Comparison of ENCODE assay signal across 1 cellular context in the genomic region with DNA sequence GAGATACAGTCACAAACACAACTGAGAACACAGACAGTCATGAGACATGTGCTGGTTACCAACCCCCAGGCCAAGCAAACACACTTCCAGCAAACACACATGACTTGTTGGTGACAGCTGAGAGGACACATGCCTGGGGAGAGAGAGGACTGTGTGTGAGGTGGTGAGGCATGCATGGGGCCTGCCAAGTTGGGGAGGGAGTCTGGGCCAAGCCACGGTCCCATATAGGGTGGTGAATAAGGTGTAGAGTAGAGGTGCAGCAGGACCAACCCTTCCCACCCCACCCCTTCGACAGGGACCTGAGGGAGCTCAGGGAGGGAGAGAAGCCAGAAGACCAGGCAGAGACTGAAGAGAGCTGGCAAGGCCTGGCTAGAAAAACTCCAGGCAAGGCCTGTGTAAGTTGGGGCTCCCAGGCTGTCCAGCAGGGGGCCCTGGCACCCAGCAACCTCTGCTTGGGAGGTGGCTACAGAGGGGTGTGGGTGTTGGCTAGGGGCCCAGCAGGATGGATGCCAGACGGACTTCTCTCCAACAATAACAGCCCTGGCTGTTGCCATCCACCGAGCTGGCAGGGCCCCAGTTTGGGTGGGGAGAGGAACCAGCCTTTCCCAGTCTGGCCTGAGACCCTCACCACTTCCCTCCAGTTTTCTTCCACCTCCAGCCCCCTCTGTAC.
TF ChIP-seq lines count a peak whose summit lies in the region.

No MANE protein-coding gene starts in this region.

TF ChIP-seq in HepG2, 621 proteins besides CTCF, POLR2A, EP300 and RAD21 (continued from another document and continues in another):
- TF ChIP-seq, protein P1, sequence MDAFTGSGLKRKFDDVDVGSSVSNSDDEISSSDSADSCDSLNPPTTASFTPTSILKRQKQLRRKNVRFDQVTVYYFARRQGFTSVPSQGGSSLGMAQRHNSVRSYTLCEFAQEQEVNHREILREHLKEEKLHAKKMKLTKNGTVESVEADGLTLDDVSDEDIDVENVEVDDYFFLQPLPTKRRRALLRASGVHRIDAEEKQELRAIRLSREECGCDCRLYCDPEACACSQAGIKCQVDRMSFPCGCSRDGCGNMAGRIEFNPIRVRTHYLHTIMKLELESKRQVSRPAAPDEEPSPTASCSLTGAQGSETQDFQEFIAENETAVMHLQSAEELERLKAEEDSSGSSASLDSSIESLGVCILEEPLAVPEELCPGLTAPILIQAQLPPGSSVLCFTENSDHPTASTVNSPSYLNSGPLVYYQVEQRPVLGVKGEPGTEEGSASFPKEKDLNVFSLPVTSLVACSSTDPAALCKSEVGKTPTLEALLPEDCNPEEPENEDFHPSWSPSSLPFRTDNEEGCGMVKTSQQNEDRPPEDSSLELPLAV (CRISPR knock-in tag; conservative IDR thresholded peaks at IDR 0.05; ENCODE audit: low read depth) = no peak
- 0 out of 4 replicates have a peak, but pooled peaks of 1 of the 2 experiments have one; percentile 25 for TF ChIP-seq NR2F1 (CRISPR knock-in tag; IDR thresholded peaks at IDR 0.05)
- TF ChIP-seq ZNF143 (CRISPR knock-in tag; IDR thresholded peaks at IDR 0.05) = peak; percentile 35; the same call in 1 of the 2 replicates
- peak; percentile 5; the same call in 1 of the 2 replicates for TF ChIP-seq SALL2 (CRISPR knock-in tag; IDR thresholded peaks at IDR 0.05)
- 0 out of 2 replicates have a peak, but pooled peaks have one; percentile 29 for TF ChIP-seq ZSCAN9 (CRISPR knock-in tag; IDR thresholded peaks at IDR 0.05; ENCODE audit: borderline replicate concordance)
- TF ChIP-seq ZNF788 (CRISPR knock-in tag; IDR thresholded peaks at IDR 0.05; ENCODE audit: borderline replicate concordance) = peak; percentile 48; the same call in 1 of the 2 replicates
- 0 out of 2 replicates have a peak, but pooled peaks have one; percentile 48 for TF ChIP-seq KLF11 (CRISPR knock-in tag; IDR thresholded peaks at IDR 0.05)
- no peak for TF ChIP-seq ZNF841 (CRISPR knock-in tag; IDR thresholded peaks at IDR 0.05; ENCODE audit: borderline replicate concordance)
- TF ChIP-seq PRMT3 (CRISPR knock-in tag; IDR thresholded peaks at IDR 0.05; ENCODE audit: borderline replicate concordance, low read depth) = no peak
- TF ChIP-seq, protein P2, sequence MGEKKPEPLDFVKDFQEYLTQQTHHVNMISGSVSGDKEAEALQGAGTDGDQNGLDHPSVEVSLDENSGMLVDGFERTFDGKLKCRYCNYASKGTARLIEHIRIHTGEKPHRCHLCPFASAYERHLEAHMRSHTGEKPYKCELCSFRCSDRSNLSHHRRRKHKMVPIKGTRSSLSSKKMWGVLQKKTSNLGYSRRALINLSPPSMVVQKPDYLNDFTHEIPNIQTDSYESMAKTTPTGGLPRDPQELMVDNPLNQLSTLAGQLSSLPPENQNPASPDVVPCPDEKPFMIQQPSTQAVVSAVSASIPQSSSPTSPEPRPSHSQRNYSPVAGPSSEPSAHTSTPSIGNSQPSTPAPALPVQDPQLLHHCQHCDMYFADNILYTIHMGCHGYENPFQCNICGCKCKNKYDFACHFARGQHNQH (CRISPR knock-in tag; IDR thresholded peaks at IDR 0.05) = peak; percentile 80; the same call in 1 of the 2 replicates
- peak; percentile 47; the same call in 1 of the 2 replicates for TF ChIP-seq FOXA3 (CRISPR knock-in tag; IDR thresholded peaks at IDR 0.05)
- TF ChIP-seq, protein P3, sequence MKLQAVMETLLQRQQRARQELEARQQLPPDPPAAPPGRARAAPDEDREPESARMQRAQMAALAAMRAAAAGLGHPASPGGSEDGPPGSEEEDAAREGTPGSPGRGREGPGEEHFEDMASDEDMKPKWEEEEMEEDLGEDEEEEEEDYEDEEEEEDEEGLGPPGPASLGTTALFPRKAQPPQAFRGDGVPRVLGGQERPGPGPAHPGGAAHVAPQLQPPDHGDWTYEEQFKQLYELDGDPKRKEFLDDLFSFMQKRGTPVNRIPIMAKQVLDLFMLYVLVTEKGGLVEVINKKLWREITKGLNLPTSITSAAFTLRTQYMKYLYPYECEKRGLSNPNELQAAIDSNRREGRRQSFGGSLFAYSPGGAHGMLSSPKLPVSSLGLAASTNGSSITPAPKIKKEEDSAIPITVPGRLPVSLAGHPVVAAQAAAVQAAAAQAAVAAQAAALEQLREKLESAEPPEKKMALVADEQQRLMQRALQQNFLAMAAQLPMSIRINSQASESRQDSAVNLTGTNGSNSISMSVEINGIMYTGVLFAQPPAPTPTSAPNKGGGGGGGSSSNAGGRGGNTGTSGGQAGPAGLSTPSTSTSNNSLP (IDR thresholded peaks at IDR 0.05; ENCODE audit: low read depth, low read length) = 0 out of 2 replicates have a peak, but pooled peaks have one; percentile 25
- TF ChIP-seq HOXA7 (CRISPR knock-in tag; IDR thresholded peaks at IDR 0.05) = no peak
- TF ChIP-seq KLF13 (CRISPR knock-in tag; IDR thresholded peaks at IDR 0.05) = no peak
- TF ChIP-seq, protein P4, sequence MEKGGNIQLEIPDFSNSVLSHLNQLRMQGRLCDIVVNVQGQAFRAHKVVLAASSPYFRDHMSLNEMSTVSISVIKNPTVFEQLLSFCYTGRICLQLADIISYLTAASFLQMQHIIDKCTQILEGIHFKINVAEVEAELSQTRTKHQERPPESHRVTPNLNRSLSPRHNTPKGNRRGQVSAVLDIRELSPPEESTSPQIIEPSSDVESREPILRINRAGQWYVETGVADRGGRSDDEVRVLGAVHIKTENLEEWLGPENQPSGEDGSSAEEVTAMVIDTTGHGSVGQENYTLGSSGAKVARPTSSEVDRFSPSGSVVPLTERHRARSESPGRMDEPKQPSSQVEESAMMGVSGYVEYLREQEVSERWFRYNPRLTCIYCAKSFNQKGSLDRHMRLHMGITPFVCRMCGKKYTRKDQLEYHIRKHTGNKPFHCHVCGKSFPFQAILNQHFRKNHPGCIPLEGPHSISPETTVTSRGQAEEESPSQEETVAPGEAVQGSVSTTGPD (CRISPR knock-in tag; IDR thresholded peaks at IDR 0.05) = peak; percentile 18; the same call in 1 of the 2 replicates
- TF ChIP-seq NONO (IDR thresholded peaks at IDR 0.05) = no peak
- TF ChIP-seq NONO (CRISPR knock-in tag; conservative IDR thresholded peaks at IDR 0.05) = peak; percentile 76; the same call in 1 of the 2 replicates
- TF ChIP-seq, protein P5, sequence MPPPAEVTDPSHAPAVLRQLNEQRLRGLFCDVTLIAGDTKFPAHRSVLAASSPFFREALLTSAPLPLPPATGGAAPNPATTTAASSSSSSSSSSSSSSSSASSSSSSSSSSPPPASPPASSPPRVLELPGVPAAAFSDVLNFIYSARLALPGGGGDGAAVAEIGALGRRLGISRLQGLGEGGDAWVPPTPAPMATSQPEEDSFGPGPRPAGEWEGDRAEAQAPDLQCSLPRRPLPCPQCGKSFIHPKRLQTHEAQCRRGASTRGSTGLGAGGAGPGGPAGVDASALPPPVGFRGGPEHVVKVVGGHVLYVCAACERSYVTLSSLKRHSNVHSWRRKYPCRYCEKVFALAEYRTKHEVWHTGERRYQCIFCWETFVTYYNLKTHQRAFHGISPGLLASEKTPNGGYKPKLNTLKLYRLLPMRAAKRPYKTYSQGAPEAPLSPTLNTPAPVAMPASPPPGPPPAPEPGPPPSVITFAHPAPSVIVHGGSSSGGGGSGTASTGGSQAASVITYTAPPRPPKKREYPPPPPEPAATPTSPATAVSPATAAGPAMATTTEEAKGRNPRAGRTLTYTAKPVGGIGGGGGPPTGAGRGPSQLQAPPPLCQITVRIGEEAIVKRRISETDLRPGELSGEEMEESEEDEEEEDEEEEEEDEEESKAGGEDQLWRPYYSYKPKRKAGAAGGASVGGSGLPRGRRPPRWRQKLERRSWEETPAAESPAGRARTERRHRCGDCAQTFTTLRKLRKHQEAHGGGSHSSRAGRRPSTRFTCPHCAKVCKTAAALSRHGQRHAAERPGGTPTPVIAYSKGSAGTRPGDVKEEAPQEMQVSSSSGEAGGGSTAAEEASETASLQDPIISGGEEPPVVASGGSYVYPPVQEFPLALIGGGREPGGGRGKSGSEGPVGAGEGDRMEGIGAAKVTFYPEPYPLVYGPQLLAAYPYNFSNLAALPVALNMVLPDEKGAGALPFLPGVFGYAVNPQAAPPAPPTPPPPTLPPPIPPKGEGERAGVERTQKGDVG (CRISPR knock-in tag; IDR thresholded peaks at IDR 0.05; ENCODE audit: borderline replicate concordance) = peak; percentile 91; the same call in 1 of the 2 replicates
- TF ChIP-seq ZNF614 (CRISPR knock-in tag; IDR thresholded peaks at IDR 0.05; ENCODE audit: borderline replicate concordance) = 0 out of 2 replicates have a peak, but pooled peaks have one; percentile 40
- TF ChIP-seq ZNF317 (CRISPR knock-in tag; IDR thresholded peaks at IDR 0.05) = peak; percentile 59; the same call in 1 of the 2 replicates
- peak; percentile 95; the same call in 2 of the 3 replicates for TF ChIP-seq MXI1 (IDR thresholded peaks at IDR 0.05; ENCODE audit: borderline replicate concordance, low read depth, low read length)
- no peak for TF ChIP-seq GTF3A (CRISPR knock-in tag; conservative IDR thresholded peaks at IDR 0.05)
- TF ChIP-seq TCF12 (IDR thresholded peaks at IDR 0.05) = no peak
- no peak for TF ChIP-seq TCF12 (CRISPR knock-in tag; IDR thresholded peaks at IDR 0.05)
- no peak for TF ChIP-seq ZNF83 (CRISPR knock-in tag; IDR thresholded peaks at IDR 0.05; ENCODE audit: borderline replicate concordance)
- no peak for TF ChIP-seq TBL1XR1 (IDR thresholded peaks at IDR 0.05; ENCODE audit: borderline replicate concordance, low read length, partially characterized antibody)
- 0 out of 2 replicates have a peak, but pooled peaks have one; percentile 65 for TF ChIP-seq RXRB (CRISPR knock-in tag; IDR thresholded peaks at IDR 0.05; ENCODE audit: borderline replicate concordance)
- TF ChIP-seq FOXK1 (CRISPR knock-in tag; IDR thresholded peaks at IDR 0.05; ENCODE audit: borderline replicate concordance, low read depth) = peak; percentile 19; the same call in 1 of the 2 replicates
- TF ChIP-seq FOXC1 (CRISPR knock-in tag; IDR thresholded peaks at IDR 0.05; ENCODE audit: borderline replicate concordance) = peak; percentile 76; the same call in 1 of the 2 replicates
- 0 out of 2 replicates have a peak, but pooled peaks have one; percentile 26 for TF ChIP-seq ARHGAP35 (CRISPR knock-in tag; IDR thresholded peaks at IDR 0.05; ENCODE audit: borderline replicate concordance)
- TF ChIP-seq, protein P6, sequence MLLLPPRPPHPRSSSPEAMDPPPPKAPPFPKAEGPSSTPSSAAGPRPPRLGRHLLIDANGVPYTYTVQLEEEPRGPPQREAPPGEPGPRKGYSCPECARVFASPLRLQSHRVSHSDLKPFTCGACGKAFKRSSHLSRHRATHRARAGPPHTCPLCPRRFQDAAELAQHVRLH (CRISPR knock-in tag; IDR thresholded peaks at IDR 0.05; ENCODE audit: borderline replicate concordance, low read depth) = peak; percentile 69; the same call in 1 of the 2 replicates
- peak; percentile 85 for TF ChIP-seq ZFY (CRISPR knock-in tag; IDR thresholded peaks at IDR 0.05)
- peak; percentile 84 for TF ChIP-seq KAT8 (CRISPR knock-in tag; IDR thresholded peaks at IDR 0.05)
- TF ChIP-seq ZNF350 (CRISPR knock-in tag; IDR thresholded peaks at IDR 0.05; ENCODE audit: borderline replicate concordance, low read depth) = peak; percentile 74
- no peak for TF ChIP-seq CCAR2 (optimal IDR thresholded peaks at IDR 0.05; ENCODE audit: low read depth, low read length)
- TF ChIP-seq ARNT2 (CRISPR knock-in tag; IDR thresholded peaks at IDR 0.05; ENCODE audit: low read depth) = 0 out of 2 replicates have a peak, but pooled peaks have one; percentile 35
- no peak for TF ChIP-seq ZNF670 (CRISPR knock-in tag; IDR thresholded peaks at IDR 0.05; ENCODE audit: borderline replicate concordance)
- 0 out of 2 replicates have a peak, but pooled peaks have one; percentile 50 for TF ChIP-seq ZSCAN31 (CRISPR knock-in tag; IDR thresholded peaks at IDR 0.05; ENCODE audit: low read depth)
- 0 out of 2 replicates have a peak, but pooled peaks have one; percentile 38 for TF ChIP-seq ELF3 (CRISPR knock-in tag; IDR thresholded peaks at IDR 0.05)
- no peak for TF ChIP-seq NAIF1 (CRISPR knock-in tag; IDR thresholded peaks at IDR 0.05; ENCODE audit: borderline replicate concordance)
- no peak for TF ChIP-seq ZC3H4 (CRISPR knock-in tag; IDR thresholded peaks at IDR 0.05; ENCODE audit: borderline replicate concordance)
- TF ChIP-seq, protein P7, sequence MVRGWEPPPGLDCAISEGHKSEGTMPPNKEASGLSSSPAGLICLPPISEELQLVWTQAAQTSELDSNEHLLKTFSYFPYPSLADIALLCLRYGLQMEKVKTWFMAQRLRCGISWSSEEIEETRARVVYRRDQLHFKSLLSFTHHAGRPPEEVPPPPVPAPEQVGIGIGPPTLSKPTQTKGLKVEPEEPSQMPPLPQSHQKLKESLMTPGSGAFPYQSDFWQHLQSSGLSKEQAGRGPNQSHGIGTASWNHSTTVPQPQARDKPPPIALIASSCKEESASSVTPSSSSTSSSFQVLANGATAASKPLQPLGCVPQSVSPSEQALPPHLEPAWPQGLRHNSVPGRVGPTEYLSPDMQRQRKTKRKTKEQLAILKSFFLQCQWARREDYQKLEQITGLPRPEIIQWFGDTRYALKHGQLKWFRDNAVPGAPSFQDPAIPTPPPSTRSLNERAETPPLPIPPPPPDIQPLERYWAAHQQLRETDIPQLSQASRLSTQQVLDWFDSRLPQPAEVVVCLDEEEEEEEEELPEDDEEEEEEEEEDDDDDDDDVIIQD (CRISPR knock-in tag; IDR thresholded peaks at IDR 0.05; ENCODE audit: low read depth) = peak; percentile 15; the same call in 1 of the 2 replicates
- peak; percentile 52 for TF ChIP-seq GABPB1 (CRISPR knock-in tag; IDR thresholded peaks at IDR 0.05)
- TF ChIP-seq, protein P8, sequence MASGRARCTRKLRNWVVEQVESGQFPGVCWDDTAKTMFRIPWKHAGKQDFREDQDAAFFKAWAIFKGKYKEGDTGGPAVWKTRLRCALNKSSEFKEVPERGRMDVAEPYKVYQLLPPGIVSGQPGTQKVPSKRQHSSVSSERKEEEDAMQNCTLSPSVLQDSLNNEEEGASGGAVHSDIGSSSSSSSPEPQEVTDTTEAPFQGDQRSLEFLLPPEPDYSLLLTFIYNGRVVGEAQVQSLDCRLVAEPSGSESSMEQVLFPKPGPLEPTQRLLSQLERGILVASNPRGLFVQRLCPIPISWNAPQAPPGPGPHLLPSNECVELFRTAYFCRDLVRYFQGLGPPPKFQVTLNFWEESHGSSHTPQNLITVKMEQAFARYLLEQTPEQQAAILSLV (CRISPR knock-in tag; IDR thresholded peaks at IDR 0.05; ENCODE audit: borderline replicate concordance) = no peak
- TF ChIP-seq, protein P9, sequence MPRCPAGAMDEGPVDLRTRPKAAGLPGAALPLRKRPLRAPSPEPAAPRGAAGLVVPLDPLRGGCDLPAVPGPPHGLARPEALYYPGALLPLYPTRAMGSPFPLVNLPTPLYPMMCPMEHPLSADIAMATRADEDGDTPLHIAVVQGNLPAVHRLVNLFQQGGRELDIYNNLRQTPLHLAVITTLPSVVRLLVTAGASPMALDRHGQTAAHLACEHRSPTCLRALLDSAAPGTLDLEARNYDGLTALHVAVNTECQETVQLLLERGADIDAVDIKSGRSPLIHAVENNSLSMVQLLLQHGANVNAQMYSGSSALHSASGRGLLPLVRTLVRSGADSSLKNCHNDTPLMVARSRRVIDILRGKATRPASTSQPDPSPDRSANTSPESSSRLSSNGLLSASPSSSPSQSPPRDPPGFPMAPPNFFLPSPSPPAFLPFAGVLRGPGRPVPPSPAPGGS (CRISPR knock-in tag; IDR thresholded peaks at IDR 0.05) = 0 out of 2 replicates have a peak, but pooled peaks have one; percentile 55
